In the genomic region with DNA sequence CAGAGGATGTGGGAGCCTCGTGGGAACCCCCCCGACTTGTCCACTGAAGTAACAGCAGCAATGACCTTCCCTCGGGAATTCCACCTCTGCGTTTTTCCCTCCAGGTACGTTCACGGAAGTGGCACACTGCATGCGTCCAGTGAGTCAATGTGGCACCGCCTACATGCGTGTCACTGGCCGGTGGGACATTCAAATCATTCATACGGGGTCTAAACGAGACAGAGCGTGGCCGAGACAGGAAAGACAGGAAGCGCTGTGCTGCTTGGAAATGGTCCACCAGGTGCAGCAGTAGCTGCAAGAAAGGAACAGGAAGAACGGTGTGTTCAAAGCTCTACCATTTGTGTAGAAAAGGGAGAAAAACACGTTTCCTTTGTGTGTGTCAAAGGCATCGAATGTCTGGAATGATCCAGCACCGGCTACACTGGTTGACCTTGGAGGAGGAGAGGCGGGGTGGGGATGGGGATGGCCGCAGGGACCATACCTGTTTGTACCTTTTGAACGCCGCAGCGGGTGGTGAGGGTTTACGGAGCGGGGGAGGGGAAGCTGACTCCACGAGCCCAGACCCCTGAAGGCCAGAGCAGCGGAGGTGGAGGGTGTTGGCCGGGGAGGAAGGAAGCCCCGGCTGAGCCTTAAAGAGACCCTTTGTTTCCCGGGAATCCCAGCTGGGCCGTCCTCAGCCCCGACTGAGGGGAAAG, we compare ENCODE assay signal across 7 cellular contexts. TPM values are rescaled to one million over a fixed set of nuclear protein-coding genes. Genes with fewer than 3 reads are reported as not detected.
DNase-seq lines count a peak whose midpoint lies in the region; ATAC-seq, FAIRE-seq and TF ChIP-seq lines count a peak whose summit lies in the region.
"Had no signal": no experiment of that assay in that cellular context is flagged by ENCODE, and none has a peak within 500 bp of the region (broad histone marks: within the 10 kb centered on the region; RNA-seq: fewer than 3 reads in every experiment).

No MANE protein-coding gene starts in this region.

- H3K4me3 Mint-ChIP-seq in CD8-positive, alpha-beta memory T cell, result peak overlapping the region; percentile 87 to 94 (median 91)

- H3K9me3 Mint-ChIP-seq in CD8-positive, alpha-beta memory T cell, result no peaks in the 10 kb centered on the region

- no peaks in the 10 kb centered on the region for H3K9me3 ChIP-seq in CD8-positive, alpha-beta memory T cell (ENCODE audit: low read length)
- H3K9me3 ChIP-seq in OCI-LY7 (ENCODE audit: low read length), result no peaks in the 10 kb centered on the region

- BruUV-seq in OCI-LY7 (replicated peaks; lab: Mats Ljungman, UMichigan), result TSS peak; percentile 49

- peak overlapping the region; percentile 3 to 95 (median 65) for H3K27ac Mint-ChIP-seq in CD8-positive, alpha-beta memory T cell

- H3K27ac ChIP-seq in CD8-positive, alpha-beta memory T cell (ENCODE audit: low read depth, low read length), result no peak overlapping the region
- H3K27ac ChIP-seq in OCI-LY7 (ENCODE audit: low read depth, low read length, poor library complexity, severe bottlenecking), result peak overlapping the region; percentile 89

- TF ChIP-seq CTCF in OCI-LY7 (conservative IDR thresholded peaks at IDR 0.05; ENCODE audit: low read length) (no peak), D721Med (IDR thresholded peaks at IDR 0.05; ENCODE audit: insufficient read depth, missing control alignments) (no peak)

- POLR2A ChIA-PET in CD8-positive, alpha-beta memory T cell (lab: Charles Lee), result interaction anchor here (1.2 kb wide), 1 partner anchor 14 kb away, joined by 4 read pairs; no protein-coding TSS in a partner anchor
- POLR2A ChIA-PET in OCI-LY7 (lab: Charles Lee), result interaction anchor here (0.7 to 2.2 kb wide), 4 partner anchors 11 to 354 kb away, joined by 3 to 10 read pairs (median 4); a partner anchor contains a TSS

- H2AFZ ChIP-seq in OCI-LY7 (ENCODE audit: low read length), result peak overlapping the region; percentile 25; the same call in 1 of the 2 replicates

- no peak for FAIRE-seq in D721Med (lab: Jason Lieb, UNC)

- peaks cover 20 to 33% (median 21%) of the 10 kb centered on the region in 3 donors for H3K4me1 Mint-ChIP-seq in CD8-positive, alpha-beta memory T cell

- H3K4me2 ChIP-seq in OCI-LY7 (ENCODE audit: low read length), result peak overlapping the region; percentile 90

- DNase-seq in CD8-positive, alpha-beta memory T cell, result peak; percentile 29 to 72 (median 38)
- DNase-seq in OCI-LY7 (ENCODE audit: low spot score) (peak; percentile 93), NK-92 (lab: John Stamatoyannopoulos, UW; ENCODE audit: unreplicated experiment) (no peak), D721Med (ENCODE audit: insufficient read length, low spot score) (no peak)
- peak; percentile 40 to 47 for DNase-seq in stimulated activated CD8-positive, alpha-beta memory T cell treated with anti-CD3 and anti-CD28 coated beads, Interleukin-15, amount 100 ng/mL, for 48 hours (ENCODE audit: low read depth in 2 of 2)

- H3K36me3 Mint-ChIP-seq in CD8-positive, alpha-beta memory T cell, result peaks cover 0 to 1% (median 0%) of the 10 kb centered on the region in 3 donors

- ATAC-seq in esophagus mucosa, result peak; percentile 76
- ATAC-seq: right cardiac atrium had no signal

- intact Hi-C loops in OCI-LY7 (cut with micrococcal nuclease; ENCODE audit: unreplicated experiment), result loop anchor here (1.0 to 5.0 kb wide), 3 partner anchors 17 to 184 kb away; a partner anchor contains a TSS

- no peaks in the 10 kb centered on the region for H3K9me2 ChIP-seq in OCI-LY7 (ENCODE audit: insufficient read depth, low read length)

- no peaks in the 10 kb centered on the region for H3K79me2 ChIP-seq in OCI-LY7 (ENCODE audit: insufficient read depth, low read depth, low read length)

- peak overlapping the region; percentile 69 for H3K4me3 ChIP-seq in CD8-positive, alpha-beta memory T cell (ENCODE audit: low read length)
- H3K4me3 ChIP-seq in OCI-LY7 (ENCODE audit: low read depth, low read length, poor library complexity, severe bottlenecking), result peak overlapping the region; percentile 97

- CTCF ChIA-PET in CD8-positive, alpha-beta memory T cell (lab: Charles Lee), result interaction anchor here (0.9 to 2.2 kb wide), 5 partner anchors 9 to 276 kb away, joined by 3 to 8 read pairs (median 3); a partner anchor contains a TSS
- CTCF ChIA-PET in OCI-LY7 (lab: Charles Lee; ENCODE audit: unreplicated experiment), result interaction anchor here (0.7 kb wide), 1 partner anchor 253 kb away, joined by 4 read pairs; a partner anchor contains a TSS

- no peaks in the 10 kb centered on the region for H3K27me3 ChIP-seq in CD8-positive, alpha-beta memory T cell (ENCODE audit: insufficient read depth, low read length, poor library complexity, severe bottlenecking)

- no peaks in the 10 kb centered on the region for H3K27me3 Mint-ChIP-seq in CD8-positive, alpha-beta memory T cell

- no peaks in the 10 kb centered on the region for H3K36me3 ChIP-seq in CD8-positive, alpha-beta memory T cell (ENCODE audit: insufficient read depth, low read length)
- H3K36me3 ChIP-seq in OCI-LY7 (ENCODE audit: insufficient read depth, low read length), result no peaks in the 10 kb centered on the region

- H4K20me1 ChIP-seq in OCI-LY7 (ENCODE audit: insufficient read depth, low read length), result no peaks in the 10 kb centered on the region

- H3K4me1 ChIP-seq in CD8-positive, alpha-beta memory T cell (ENCODE audit: insufficient read depth, low read length), result peaks cover 19% of the 10 kb centered on the region
- H3K4me1 ChIP-seq in OCI-LY7 (ENCODE audit: insufficient read depth, low read length, poor library complexity, severe bottlenecking), result peaks cover 13% of the 10 kb centered on the region

RNA-seq across cellular contexts. Expression of a gene that starts 1.7 kb away (rescaled TPM):
- 10 to 100 TPM; 36.1 to 36.2 TPM for total RNA-seq in CD8-positive, alpha-beta memory T cell
- 23.1 TPM for polyA plus RNA-seq in CD8-positive, alpha-beta memory T cell
- 40.1 and 50.6 TPM in 2 replicates for total RNA-seq in OCI-LY7 (2014; rRNA removed; shearing (Covaris generic))
- total RNA-seq in OCI-LY7 (2022) (34.3 and 41.2 TPM in 2 replicates), esophagus mucosa (14.5 TPM)

RNA-seq across cellular contexts. Expression of a gene that starts 13.1 kb away (rescaled TPM):
- 10 to 100 TPM; 90.2 to 98.0 TPM for total RNA-seq in CD8-positive, alpha-beta memory T cell
- 67.8 TPM for polyA plus RNA-seq in CD8-positive, alpha-beta memory T cell
- 113 and 134 TPM in 2 replicates for total RNA-seq in OCI-LY7 (2014; rRNA removed; shearing (Covaris generic))
- total RNA-seq in OCI-LY7 (2022), result 78.1 and 84.6 TPM in 2 replicates
- total RNA-seq in esophagus mucosa, result 50.8 TPM

RNA-seq across cellular contexts. Expression of a gene that starts 13.5 kb away (rescaled TPM):
- total RNA-seq in CD8-positive, alpha-beta memory T cell, result 10 to 100 TPM; 14.1 to 15.4 TPM
- 49.9 TPM for polyA plus RNA-seq in CD8-positive, alpha-beta memory T cell
- total RNA-seq in OCI-LY7 (2014; rRNA removed; shearing (Covaris generic)), result 25.0 and 28.3 TPM in 2 replicates
- total RNA-seq in OCI-LY7 (2022) (24.3 and 25.0 TPM in 2 replicates), esophagus mucosa (25.3 TPM)

RNA-seq across cellular contexts. Expression of a gene that starts 18.2 kb away (rescaled TPM):
- 1 to 10 TPM; 6.8 to 7.9 TPM for total RNA-seq in CD8-positive, alpha-beta memory T cell
- polyA plus RNA-seq in CD8-positive, alpha-beta memory T cell, result 3.9 TPM
- total RNA-seq in OCI-LY7 (2014; rRNA removed; shearing (Covaris generic)), result 7.5 and 8.0 TPM in 2 replicates
- 14.4 and 15.9 TPM in 2 replicates for total RNA-seq in OCI-LY7 (2022)
- total RNA-seq in esophagus mucosa, result 8.4 TPM

RNA-seq across cellular contexts. Expression of a gene that starts 30.9 kb away (rescaled TPM):
- 10 to 100 TPM; 24.7 to 26.3 TPM for total RNA-seq in CD8-positive, alpha-beta memory T cell
- polyA plus RNA-seq in CD8-positive, alpha-beta memory T cell, result 6.9 TPM
- total RNA-seq in OCI-LY7 (2014; rRNA removed; shearing (Covaris generic)), result 30.3 and 30.6 TPM in 2 replicates
- total RNA-seq in OCI-LY7 (2022) (29.0 and 29.8 TPM in 2 replicates), esophagus mucosa (15.3 TPM)

Comparison
In these comparisons a context has a peak if more than half of its experiments do, and no peak if none do; other contexts are left out.
1. DNase-seq: peak in CD8-positive, alpha-beta memory T cell (5 of 5), OCI-LY7 (single experiment) and stimulated activated CD8-positive, alpha-beta memory T cell treated with anti-CD3 and anti-CD28 coated beads, Interleukin-15, amount 100 ng/mL, for 48 hours (2 of 2); none in NK-92 (single experiment) and D721Med (single experiment).